22 cellular contexts compared by ENCODE assay signal in the genomic region with DNA sequence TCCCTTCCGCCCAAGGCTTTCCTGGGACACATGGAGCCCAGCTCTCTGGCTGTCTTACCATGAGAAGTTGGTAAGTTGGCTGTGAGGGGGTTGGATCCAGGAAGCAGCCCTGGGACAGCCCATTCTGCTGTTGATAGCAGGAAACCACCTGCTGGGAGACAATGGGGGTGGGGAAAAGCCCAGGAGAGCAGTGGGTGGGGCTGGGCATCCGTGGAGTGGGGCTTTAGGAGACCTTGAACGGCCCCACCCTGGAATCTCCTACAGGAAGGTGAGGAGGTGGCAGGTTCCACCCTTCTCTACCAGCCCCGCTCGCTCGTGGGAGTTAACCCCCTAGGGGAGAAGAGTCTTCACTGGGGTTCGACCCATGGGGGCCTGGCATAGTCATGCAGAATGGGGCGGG. TPM values are rescaled to one million over a fixed set of nuclear protein-coding genes. Genes with fewer than 3 reads are reported as not detected.
A peak's percentile ranks its signal among the peaks of the same experiment; 100 is the strongest.
DNase-seq lines count a peak whose midpoint lies in the region; ATAC-seq and TF ChIP-seq lines count a peak whose summit lies in the region.
"Had no signal": no experiment of that assay in that cellular context is flagged by ENCODE, and none has a peak within 500 bp of the region (broad histone marks: within the 10 kb centered on the region; RNA-seq: fewer than 3 reads in every experiment).

No MANE protein-coding gene starts in this region.

- peak overlapping the region; percentile 50 for H3K27ac Mint-ChIP-seq in MCF 10A (ENCODE audit: low read depth, unreplicated experiment)
- H3K27ac Mint-ChIP-seq: activated naive CD8-positive, alpha-beta T cell; dendritic cell treated with granulocyte-macrophage colony-stimulating factor and Interleukin-4, amounts not matched to agents 40 ng/mL and 50 ng/mL, for 4 days; T-cell had no signal

- H3K27ac ChIP-seq in mammary epithelial cell (ENCODE audit: insufficient read depth, low read depth, low read length), result no peak overlapping the region
- H3K27ac ChIP-seq: body of pancreas, left ventricle myocardium inferior had no signal

- H3K4me1 Mint-ChIP-seq in MCF 10A (ENCODE audit: insufficient read depth, unreplicated experiment), result peaks cover 35% of the 10 kb centered on the region
- H3K4me1 Mint-ChIP-seq: T-cell had no signal

- no peaks in the 10 kb centered on the region for H4K20me1 ChIP-seq in mammary epithelial cell (ENCODE audit: insufficient read depth, low read length)

- BruUV-seq in MCF 10A (replicated peaks; lab: Mats Ljungman, UMichigan) (no TSS peak), mammary epithelial cell (replicated peaks; lab: Mats Ljungman, UMichigan) (no TSS peak)

- H3K4me2 ChIP-seq in mammary epithelial cell (ENCODE audit: insufficient read depth, low read depth, low read length), result no peak overlapping the region

- H3K79me2 ChIP-seq in mammary epithelial cell (ENCODE audit: insufficient read depth, low read length), result no peaks in the 10 kb centered on the region

- TF ChIP-seq CTCF in MCF 10A (IDR thresholded peaks at IDR 0.05; ENCODE audit: unreplicated experiment) (no peak), mammary epithelial cell (conservative IDR thresholded peaks at IDR 0.05 in 1 of 2, IDR thresholded peaks at IDR 0.05 in 1 of 2; ENCODE audit: extremely low read depth in 1 of 2, insufficient read depth in 1 of 2, low read depth in 1 of 2, low read length in 2 of 2) (no peak), NB4 (IDR thresholded peaks at IDR 0.05; ENCODE audit: low read depth, low read length) (no peak)

- no peaks in the 10 kb centered on the region for H3K27me3 Mint-ChIP-seq in MCF 10A (ENCODE audit: insufficient read depth, unreplicated experiment)

- CTCF ChIA-PET in MCF 10A (lab: Yijun Ruan, JAX) (interaction anchor here (0.7 to 16.5 kb wide), 2 partner anchors 13 to 198 kb away, joined by 3 to 162 read pairs; no protein-coding TSS in a partner anchor), mammary epithelial cell (lab: Charles Lee; ENCODE audit: low non-redundant PET) (no interaction called here)

- ATAC-seq in GM19455 (IDR thresholded peaks at IDR 0.05; ENCODE audit: unreplicated experiment), result no peak
- ATAC-seq: body of pancreas, T-cell had no signal

- in situ Hi-C loops in mammary epithelial cell (cut with MboI; ENCODE audit: low sequenced_read_pairs in 2 of 2), result loop anchor here in 1 of 2 donors (5.0 kb wide), 1 partner anchor 73 kb away; no protein-coding TSS in a partner anchor

- POLR2A ChIA-PET in MCF 10A (lab: Yijun Ruan, JAX), result interaction anchor here (0.5 to 0.9 kb wide), 2 partner anchors 8 to 59 kb away, joined by 3 read pairs; no protein-coding TSS in a partner anchor

- no peak overlapping the region for H3K9ac ChIP-seq in mammary epithelial cell (ENCODE audit: insufficient read depth, low read length)

- dilution Hi-C loops in mammary epithelial cell (cut with HindIII; ENCODE audit: low sequenced_read_pairs), result no loop called here

- no peak overlapping the region for H3K4me3 Mint-ChIP-seq in MCF 10A (ENCODE audit: unreplicated experiment)
- H3K4me3 Mint-ChIP-seq: activated naive CD8-positive, alpha-beta T cell; dendritic cell treated with granulocyte-macrophage colony-stimulating factor and Interleukin-4, amounts not matched to agents 40 ng/mL and 50 ng/mL, for 4 days; T-cell had no signal

- H3K9me3 ChIP-seq in mammary epithelial cell (replicated peaks; ENCODE audit: insufficient read depth, low read length), result no peaks in the 10 kb centered on the region
- H3K9me3 ChIP-seq: body of pancreas, left ventricle myocardium inferior, MG63 had no signal

- intact Hi-C loops in MCF 10A (cut with micrococcal nuclease), result no loop called here
- intact Hi-C loops in mammary epithelial cell (cut with micrococcal nuclease), result no loop called here

- peaks cover 20% of the 10 kb centered on the region for H3K4me1 ChIP-seq in mammary epithelial cell (ENCODE audit: insufficient read depth, low read length)
- H3K4me1 ChIP-seq: body of pancreas, left ventricle myocardium inferior had no signal

- 78% methylated on average over 2 of the region's 8 CpGs for WGBS in mammary epithelial cell (ENCODE audit: low coverage, missing lambda C conversion rate)

- peak; percentile 55 for DNase-seq in MCF 10A (ENCODE audit: unreplicated experiment)
- DNase-seq in mammary epithelial cell, result no peak
- DNase-seq in NB4 (ENCODE audit: low read depth), result peak; percentile 50
- DNase-seq in hepatic stellate cell (ENCODE audit: low spot score), result peak; percentile 5
- no peak for DNase-seq in putamen (ENCODE audit: low spot score)
- DNase-seq in DMS79 treated with DMSO at 0.1 percent for 48 hours (lab: John Stamatoyannopoulos, UW), result no peak
- no peak for DNase-seq in NK-92 treated with Interleukin-12 subunit alpha and Interleukin-12 subunit beta, amount 100 ng/mL, for 24 hours (lab: John Stamatoyannopoulos, UW)
- DNase-seq: activated T-cell treated with anti-CD3 and anti-CD28 coated beads, Interleukin-2, amount 50 U/mL, for 48 hours; body of pancreas; COR-L47; foreskin melanocyte; left ventricle myocardium inferior; MG63; NCI-H187; NCI-H446 treated with DMSO at 0.1 percent for 48 hours; stimulated activated CD4-positive, alpha-beta T cell treated with anti-CD3 and anti-CD28 coated beads, Interleukin-4, amount 100 ng/mL, for 1 hour; T-cell had no signal

- H3K36me3 Mint-ChIP-seq in MCF 10A (ENCODE audit: insufficient read depth, unreplicated experiment), result peaks cover 23% of the 10 kb centered on the region
- H3K36me3 Mint-ChIP-seq: activated naive CD8-positive, alpha-beta T cell; T-cell had no signal

- H3K36me3 ChIP-seq in mammary epithelial cell (ENCODE audit: insufficient read depth, low read length), result no peaks in the 10 kb centered on the region
- H3K36me3 ChIP-seq: left ventricle myocardium inferior had no signal

- no peaks in the 10 kb centered on the region for H3K9me3 Mint-ChIP-seq in MCF 10A (ENCODE audit: unreplicated experiment)
- H3K9me3 Mint-ChIP-seq: T-cell had no signal

- H3K4me3 ChIP-seq in mammary epithelial cell (replicated peaks in 1 of 3; ENCODE audit: insufficient read depth in 1 of 3, low read depth in 2 of 3, low read length in 3 of 3) (no peak overlapping the region), NB4 (ENCODE audit: low read depth, low read length) (no peak overlapping the region)
- H3K4me3 ChIP-seq: body of pancreas, left ventricle myocardium inferior, MG63 had no signal

- H2AFZ ChIP-seq in mammary epithelial cell (ENCODE audit: low read depth, low read length), result no peak overlapping the region

- no peaks in the 10 kb centered on the region for H3K27me3 ChIP-seq in mammary epithelial cell (ENCODE audit: insufficient read depth, low read length)
- H3K27me3 ChIP-seq: body of pancreas, MG63 had no signal

- no peak for TF ChIP-seq POLR2A in NB4 (IDR thresholded peaks at IDR 0.05; ENCODE audit: extremely low read depth, insufficient read length)

RNA-seq across cellular contexts. Expression of gene TMEM92, which starts 5.8 kb away (rescaled TPM):
- total RNA-seq in MCF 10A (2022) (1.1 and 1.5 TPM in 2 replicates), mammary epithelial cell (under 1 TPM in 1 of 2 donors, not detected in 1; under 0.01 TPM)
- 1.3 TPM for polyA plus RNA-seq in mammary epithelial cell
- 3.0 TPM for polyA minus RNA-seq in mammary epithelial cell
- total RNA-seq: body of pancreas, left ventricle myocardium inferior, myocyte, skeletal muscle tissue, T-cell had no signal

Comparison
In these comparisons a context has a peak if more than half of its experiments do, and no peak if none do; other contexts are left out.
1. DNase-seq: peak in MCF 10A (single experiment), NB4 (single experiment) and hepatic stellate cell (single experiment); none in mammary epithelial cell (single experiment), putamen (single experiment), DMS79 treated with DMSO at 0.1 percent for 48 hours (single experiment) and NK-92 treated with Interleukin-12 subunit alpha and Interleukin-12 subunit beta, amount 100 ng/mL, for 24 hours (single experiment).